ENCODE assay signal across 7 cellular contexts in the genomic region with DNA sequence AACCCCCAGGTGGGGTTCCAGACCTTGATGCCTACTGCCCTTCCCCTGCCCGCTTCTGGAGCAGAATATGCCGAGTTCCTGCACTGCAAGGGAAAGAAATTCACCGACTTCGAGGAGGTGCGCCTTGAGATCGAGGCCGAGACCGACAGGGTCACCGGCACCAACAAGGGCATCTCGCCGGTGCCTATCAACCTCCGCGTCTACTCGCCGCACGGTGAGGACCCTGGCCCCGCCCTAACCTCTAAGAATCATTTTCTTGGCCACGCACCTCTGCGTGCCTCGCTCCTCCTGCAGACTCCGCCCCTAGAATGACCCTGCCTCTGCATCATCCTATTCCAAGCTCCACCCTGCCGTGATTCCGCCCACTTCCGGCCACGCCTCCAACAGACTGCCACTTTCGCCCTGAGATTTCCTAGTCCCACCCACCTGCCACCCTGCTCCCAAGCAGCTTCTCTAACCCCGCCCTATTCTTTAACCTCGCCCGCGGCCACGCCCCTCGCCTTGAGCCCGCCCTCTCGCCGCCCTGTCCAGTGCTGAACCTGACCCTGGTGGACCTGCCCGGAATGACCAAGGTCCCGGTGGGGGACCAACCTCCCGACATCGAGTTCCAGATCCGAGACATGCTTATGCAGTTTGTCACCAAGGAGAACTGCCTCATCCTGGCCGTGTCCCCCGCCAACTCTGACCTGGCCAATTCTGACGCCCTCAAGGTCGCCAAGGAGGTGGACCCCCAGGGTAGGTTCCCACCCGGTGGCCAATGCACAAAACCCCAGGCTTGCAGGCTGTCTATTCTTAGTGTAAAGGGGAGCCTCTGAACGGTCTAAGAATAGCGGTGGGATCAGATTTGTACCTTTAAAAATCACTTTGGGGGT. TPM values are rescaled to one million over a fixed set of nuclear protein-coding genes. Genes with fewer than 3 reads are reported as not detected.
DNase-seq lines count a peak whose midpoint lies in the region; ATAC-seq and TF ChIP-seq lines count a peak whose summit lies in the region.

No MANE protein-coding gene starts in this region.

- no peaks in the 10 kb centered on the region for H4K20me1 ChIP-seq in PC-3 (ENCODE audit: low read length)

- peaks cover 9 to 11% of the 10 kb centered on the region in 2 donors for H3K4me1 Mint-ChIP-seq in natural killer cell treated with Interleukin-12 subunit alpha and Interleukin-12 subunit beta and Interleukin-15 and Interleukin-18, amount 100 ng/mL, for 72 hours (ENCODE audit: low read depth in 2 of 2)

- no peaks in the 10 kb centered on the region for H3K27me3 ChIP-seq in PC-3 (ENCODE audit: low read length)

- peaks cover 10% of the 10 kb centered on the region; the same call in 1 of the 2 replicates for H3K4me1 ChIP-seq in PC-3 (ENCODE audit: insufficient read depth, low read length)

- ATAC-seq in HG03159 (IDR thresholded peaks at IDR 0.05; ENCODE audit: unreplicated experiment) (peak; percentile 72), PC-3 (peak; percentile 69)
- ATAC-seq in natural killer cell treated with Interleukin-12 subunit alpha and Interleukin-12 subunit beta and Interleukin-15 and Interleukin-18, amount 100 ng/mL, for 72 hours: peak; percentile 94 to 97

- H3K4me3 Mint-ChIP-seq in natural killer cell treated with Interleukin-12 subunit alpha and Interleukin-12 subunit beta and Interleukin-15 and Interleukin-18, amount 100 ng/mL, for 72 hours: peak overlapping the region; percentile 86

- POLR2A ChIA-PET in PC-3 (lab: Charles Lee; ENCODE audit: unreplicated experiment): no interaction called here

- H3K27ac ChIP-seq in PC-3 (ENCODE audit: low read length): no peak overlapping the region

- TF ChIP-seq POLR2A in GM18951 (IDR thresholded peaks at IDR 0.05; ENCODE audit: extremely low read depth, insufficient read depth, insufficient read length): peak; percentile 30

- BruUV-seq in PC-3 (replicated peaks; lab: Mats Ljungman, UMichigan): no TSS peak

- H3K36me3 Mint-ChIP-seq in natural killer cell treated with Interleukin-12 subunit alpha and Interleukin-12 subunit beta and Interleukin-15 and Interleukin-18, amount 100 ng/mL, for 72 hours: no peaks in the 10 kb centered on the region

- H3K27ac Mint-ChIP-seq in natural killer cell treated with Interleukin-12 subunit alpha and Interleukin-12 subunit beta and Interleukin-15 and Interleukin-18, amount 100 ng/mL, for 72 hours: peak overlapping the region in 1 of 2 donors; percentile 83

- no peak overlapping the region for H2AFZ ChIP-seq in PC-3 (ENCODE audit: low read length)

- H3K9ac ChIP-seq in PC-3 (ENCODE audit: low read length): no peak overlapping the region

- H3K4me2 ChIP-seq in PC-3 (ENCODE audit: low read length): no peak overlapping the region

- H3F3A ChIP-seq in PC-3 (ENCODE audit: low read length, unreplicated experiment): no peaks in the 10 kb centered on the region

- in situ Hi-C loops in GM18951 (cut with MboI; ENCODE audit: low sequenced_read_pairs, unreplicated experiment): no loop called here

- intact Hi-C loops in PC-3 (cut with micrococcal nuclease): no loop called here

- H3K9me3 ChIP-seq in PC-3 (ENCODE audit: low read length): no peaks in the 10 kb centered on the region

- H3K27me3 Mint-ChIP-seq in natural killer cell treated with Interleukin-12 subunit alpha and Interleukin-12 subunit beta and Interleukin-15 and Interleukin-18, amount 100 ng/mL, for 72 hours: no peaks in the 10 kb centered on the region

- no peaks in the 10 kb centered on the region for H3K79me2 ChIP-seq in PC-3 (ENCODE audit: low read length)

- CTCF ChIA-PET in PC-3 (lab: Charles Lee): interaction anchor here (0.5 kb wide), 1 partner anchor 12 kb away, joined by 7 read pairs; no protein-coding TSS in a partner anchor

- no peaks in the 10 kb centered on the region for H3K9me2 ChIP-seq in PC-3 (replicated peaks; ENCODE audit: low read length)

- no peak for TF ChIP-seq CTCF in PC-3 (conservative IDR thresholded peaks at IDR 0.05; ENCODE audit: low read depth, low read length)

- no peaks in the 10 kb centered on the region for H3K9me3 Mint-ChIP-seq in natural killer cell treated with Interleukin-12 subunit alpha and Interleukin-12 subunit beta and Interleukin-15 and Interleukin-18, amount 100 ng/mL, for 72 hours

- no peaks in the 10 kb centered on the region for H3K36me3 ChIP-seq in PC-3 (ENCODE audit: low read depth, low read length)

- H3K4me3 ChIP-seq in PC-3 (ENCODE audit: low read length): no peak overlapping the region

- DNase-seq in PC-3: peak; percentile 55
- peak; percentile 81 for DNase-seq in activated T-helper 9 cell treated with anti-CD3 and anti-CD28 coated beads, Interleukin-2, amount 50 U/mL, for 16 hours (ENCODE audit: low read depth)
- peak; percentile 29 for DNase-seq in fibroblast of the conjunctiva (ENCODE audit: low read depth)
- DNase-seq in natural killer cell treated with Interleukin-12 subunit alpha and Interleukin-12 subunit beta and Interleukin-15 and Interleukin-18, amount 100 ng/mL, for 72 hours (ENCODE audit: low spot score): peak; percentile 91
- peak; percentile 88 for DNase-seq in stimulated activated naive CD4-positive, alpha-beta T cell treated with Interleukin-2 at 50 U/mL for 16 hours (lab: John Stamatoyannopoulos, UW)

RNA-seq across cellular contexts. Expression of a gene that starts 15.6 kb away (rescaled TPM):
- 24.1 and 36.4 TPM in 2 replicates for total RNA-seq in PC-3 (2014; rRNA removed)
- total RNA-seq in natural killer cell treated with Interleukin-12 subunit alpha and Interleukin-12 subunit beta and Interleukin-15 and Interleukin-18, amount 100 ng/mL, for 72 hours: 1 to 10 TPM in 1 of 2 donors, under 1 TPM in 1; 0.52 to 1.1 TPM

RNA-seq across cellular contexts. Expression of a gene that starts 27.4 kb away (rescaled TPM):
- total RNA-seq in PC-3 (2014; rRNA removed): 46.1 and 67.7 TPM in 2 replicates
- 100 to 1,000 TPM; 114 to 135 TPM for total RNA-seq in natural killer cell treated with Interleukin-12 subunit alpha and Interleukin-12 subunit beta and Interleukin-15 and Interleukin-18, amount 100 ng/mL, for 72 hours

RNA-seq across cellular contexts. Expression of a gene that starts 57.1 kb away (rescaled TPM):
- total RNA-seq in PC-3 (2014; rRNA removed): 60.5 and 86.1 TPM in 2 replicates
- 10 to 100 TPM; 66.8 to 68.9 TPM for total RNA-seq in natural killer cell treated with Interleukin-12 subunit alpha and Interleukin-12 subunit beta and Interleukin-15 and Interleukin-18, amount 100 ng/mL, for 72 hours

RNA-seq across cellular contexts. Expression of a gene that starts 57.3 kb away (rescaled TPM):
- total RNA-seq in PC-3 (2014; rRNA removed): 63.1 and 66.8 TPM in 2 replicates
- 10 to 100 TPM in 1 of 2 donors, 1 to 10 TPM in 1; 7.5 to 20.4 TPM for total RNA-seq in natural killer cell treated with Interleukin-12 subunit alpha and Interleukin-12 subunit beta and Interleukin-15 and Interleukin-18, amount 100 ng/mL, for 72 hours

RNA-seq across cellular contexts. Expression of a gene that starts 58.7 kb away (rescaled TPM):
- 158 and 171 TPM in 2 replicates for total RNA-seq in PC-3 (2014; rRNA removed)
- total RNA-seq in natural killer cell treated with Interleukin-12 subunit alpha and Interleukin-12 subunit beta and Interleukin-15 and Interleukin-18, amount 100 ng/mL, for 72 hours: 10 to 100 TPM; 58.1 to 60.4 TPM

Comparison
In these comparisons a context has a peak if more than half of its experiments do, and no peak if none do; other contexts are left out.
1. DNase-seq: peak in every context shown above with its lines; median percentile 91 in natural killer cell treated with Interleukin-12 subunit alpha and Interleukin-12 subunit beta and Interleukin-15 and Interleukin-18, amount 100 ng/mL, for 72 hours; 88 in stimulated activated naive CD4-positive, alpha-beta T cell treated with Interleukin-2 at 50 U/mL for 16 hours; 81 in activated T-helper 9 cell treated with anti-CD3 and anti-CD28 coated beads, Interleukin-2, amount 50 U/mL, for 16 hours; 55 in PC-3; 29 in fibroblast of the conjunctiva.
2. RNA of a gene that starts 15.6 kb away (total RNA-seq): 24.1 to 36.4 TPM in PC-3; 0.52 to 1.1 TPM in natural killer cell treated with Interleukin-12 subunit alpha and Interleukin-12 subunit beta and Interleukin-15 and Interleukin-18, amount 100 ng/mL, for 72 hours; every median in the first group is over 10 times any median in the second.
3. Peak in every context shown above with its lines, with median percentiles within 50 percentile points of each other: ATAC-seq.